13 cellular contexts compared by ENCODE assay signal in genomic region chr10:112804036-112804435, GRCh38.
DNase-seq lines count a peak whose midpoint lies in the region; ATAC-seq, FAIRE-seq and TF ChIP-seq lines count a peak whose summit lies in the region.
"Had no signal": no experiment of that assay in that cellular context is flagged by ENCODE, and none has a peak within 500 bp of the region (broad histone marks: within the 10 kb centered on the region; RNA-seq: fewer than 3 reads in every experiment).

No MANE protein-coding gene starts in this region.

- H3K27me3 ChIP-seq in foreskin keratinocyte: no peaks in the 10 kb centered on the region
- no peaks in the 10 kb centered on the region for H3K27me3 ChIP-seq in small intestine (ENCODE audit: control insufficient read depth in 2 of 2, insufficient read depth in 2 of 2, low read length in 2 of 2)

- H3K4me1 ChIP-seq in foreskin keratinocyte (no peaks in the 10 kb centered on the region), small intestine (ENCODE audit: control insufficient read depth in 2 of 2, insufficient read depth in 1 of 2, low read depth in 1 of 2, low read length in 1 of 2) (no peaks in the 10 kb centered on the region)

- H3K9me3 ChIP-seq in small intestine (ENCODE audit: control insufficient read depth, low read depth): no peaks in the 10 kb centered on the region

- H3K27ac ChIP-seq in foreskin keratinocyte: no peak overlapping the region
- peak overlapping the region in 1 of 2 donors; percentile 91 for H3K27ac ChIP-seq in small intestine (ENCODE audit: low read depth in 1 of 2, low read length in 1 of 2)

- WGBS in small intestine, 3 donors: 10 to 64% (median 28%) methylated on average over 3 of the region's 3 CpGs

- ATAC-seq in foreskin keratinocyte (peak; percentile 47), HG03095 (IDR thresholded peaks at IDR 0.05; ENCODE audit: unreplicated experiment) (no peak), GM21825 (IDR thresholded peaks at IDR 0.05; ENCODE audit: unreplicated experiment) (no peak)
- ATAC-seq: activated T-cell treated with anti-CD3 and anti-CD28 coated beads, Interleukin-2, amount 50 U/mL, for 72 hours; Right ventricle myocardium inferior had no signal

- no peak overlapping the region for H3K4me3 ChIP-seq in small intestine (ENCODE audit: low read depth in 1 of 2, low read length in 2 of 2)

- TF ChIP-seq CTCF in foreskin keratinocyte (conservative IDR thresholded peaks at IDR 0.05): no peak

- DNase-seq in NCI-H1417 (lab: John Stamatoyannopoulos, UW) (peak in 2 of 3 experiments; percentile 24 to 31), NCI-H1417 treated with DMSO at 0.1 percent for 48 hours (lab: John Stamatoyannopoulos, UW) (no peak), NCI-H524 treated with DMSO at 0.1 percent for 48 hours (lab: John Stamatoyannopoulos, UW) (peak; percentile 73), foreskin keratinocyte (no peak), small intestine (peak; percentile 74), SKM-1 (lab: John Stamatoyannopoulos, UW; ENCODE audit: unreplicated experiment) (no peak)
- DNase-seq: activated T-cell treated with anti-CD3 and anti-CD28 coated beads, Interleukin-2, amount 50 U/mL, for 72 hours; NCI-H187; stimulated activated CD4-positive, alpha-beta T cell treated with anti-CD3 and anti-CD28 coated beads, Interleukin-15, amount 100 ng/mL, for 24 hours had no signal

- no peaks in the 10 kb centered on the region for H3K36me3 ChIP-seq in small intestine (ENCODE audit: control insufficient read depth in 2 of 2, insufficient read depth in 2 of 2, low read length in 2 of 2)

- no peak for FAIRE-seq in small intestine (lab: Jason Lieb, UNC)
- FAIRE-seq: A204.1 had no signal

Comparison
In these comparisons a context has a peak if more than half of its experiments do, and no peak if none do; other contexts are left out.
1. DNase-seq: peak in NCI-H1417 (2 of 3), NCI-H524 treated with DMSO at 0.1 percent for 48 hours (single experiment) and small intestine (single experiment); none in NCI-H1417 treated with DMSO at 0.1 percent for 48 hours (single experiment), foreskin keratinocyte (0 of 2) and SKM-1 (single experiment).